In genomic region chr14:94701854-94702370, GRCh38 we compare ENCODE assay signal across 25 cellular contexts.
"Had no signal": no experiment of that assay in that cellular context is flagged by ENCODE, and none has a peak within 500 bp of the region (broad histone marks: within the 10 kb centered on the region; RNA-seq: fewer than 3 reads in every experiment).

No MANE protein-coding gene starts in this region.

- H3K4me3 ChIP-seq: colonic mucosa, gastrocnemius medialis, heart left ventricle, hepatocyte, lung, ovary, right lobe of liver, testis, tibial artery had no signal

- H3K27ac Mint-ChIP-seq: dendritic cell treated with granulocyte-macrophage colony-stimulating factor and Interleukin-4, amounts not matched to agents 40 ng/mL and 50 ng/mL, for 4 days; memory B cell; natural killer cell had no signal

- H3K36me3 Mint-ChIP-seq: memory B cell, natural killer cell, type B pancreatic cell had no signal

- H3K27ac ChIP-seq: colonic mucosa, gastrocnemius medialis, heart left ventricle, hepatocyte, ovary, right lobe of liver, testis, tibial artery had no signal

- H3K4me1 Mint-ChIP-seq: memory B cell, natural killer cell had no signal

- H3K9me3 ChIP-seq: colonic mucosa, gastrocnemius medialis, heart left ventricle, ovary, right lobe of liver, testis, tibial artery had no signal

- H3K36me3 ChIP-seq: colonic mucosa, gastrocnemius medialis, heart left ventricle, ovary, right lobe of liver, tibial artery had no signal

- H3K4me3 Mint-ChIP-seq: dendritic cell treated with granulocyte-macrophage colony-stimulating factor and Interleukin-4, amounts not matched to agents 40 ng/mL and 50 ng/mL, for 4 days; memory B cell; natural killer cell; type B pancreatic cell had no signal

- FAIRE-seq: endothelial cell of umbilical vein, kidney, small intestine had no signal

- H3K9me3 Mint-ChIP-seq: dendritic cell treated with granulocyte-macrophage colony-stimulating factor and Interleukin-4, amounts not matched to agents 40 ng/mL and 50 ng/mL, for 4 days; memory B cell; natural killer cell; type B pancreatic cell had no signal

- H3K4me1 ChIP-seq: colonic mucosa, gastrocnemius medialis, heart left ventricle, right lobe of liver, testis, tibial artery had no signal

- DNase-seq: colonic mucosa; effector CD8-positive, alpha-beta T cell; gastrocnemius medialis; heart left ventricle; kidney; natural killer cell; occipital lobe; ovary; retina; right lobe of liver; small intestine; stimulated activated CD4-positive, alpha-beta T cell treated with anti-CD3 and anti-CD28 coated beads, Interleukin-12 subunit alpha, Interleukin-12 subunit beta, amount 100 ng/mL, for 4 hours; stimulated activated CD4-positive, alpha-beta T cell treated with anti-CD3 and anti-CD28 coated beads, Interleukin-1b, Interleukin-23, amount 100 ng/mL, for 48 hours; stimulated activated CD4-positive, alpha-beta T cell treated with anti-CD3 and anti-CD28 coated beads, Interleukin-4, amount 100 ng/mL, for 1 hour; stimulated activated CD8-positive, alpha-beta memory T cell treated with anti-CD3 and anti-CD28 coated beads, Interleukin-4, amount 100 ng/mL, for 48 hours; stimulated activated naive CD4-positive, alpha-beta T cell; substantia nigra; testis; tibial artery had no signal
